23 cellular contexts compared by ENCODE assay signal in genomic region chr6:84123186-84123585, GRCh38.
DNase-seq lines count a peak whose midpoint lies in the region; ATAC-seq lines count a peak whose summit lies in the region.
"Had no signal": no experiment of that assay in that cellular context is flagged by ENCODE, and none has a peak within 500 bp of the region (broad histone marks: within the 10 kb centered on the region; RNA-seq: fewer than 3 reads in every experiment).

No MANE protein-coding gene starts in this region.

- peak; percentile 82 for ATAC-seq in GM18498 (IDR thresholded peaks at IDR 0.05; ENCODE audit: unreplicated experiment)
- peak; percentile 61 for ATAC-seq in GM19372 (IDR thresholded peaks at IDR 0.05; ENCODE audit: low read depth, unreplicated experiment)
- peak; percentile 72 for ATAC-seq in HG02885 (IDR thresholded peaks at IDR 0.05; ENCODE audit: poor library complexity, unreplicated experiment)
- peak; percentile 77 for ATAC-seq in HG03565 (IDR thresholded peaks at IDR 0.05; ENCODE audit: unreplicated experiment)
- ATAC-seq in stimulated activated effector memory CD8-positive, alpha-beta T cell treated with anti-CD3 and anti-CD28 coated beads, Interleukin-12 subunit alpha, Interleukin-12 subunit beta, amount 100 ng/mL, for 72 hours: no peak
- ATAC-seq in HG02840 (IDR thresholded peaks at IDR 0.05; ENCODE audit: low FRiP score, unreplicated experiment): no peak
- ATAC-seq: CD8-positive, alpha-beta T cell; T-cell had no signal

- no peaks in the 10 kb centered on the region for H3K27me3 Mint-ChIP-seq in immature natural killer cell (ENCODE audit: low read depth in 3 of 3)
- H3K27me3 Mint-ChIP-seq: T-cell had no signal

- H3K4me1 Mint-ChIP-seq in stimulated activated effector memory CD8-positive, alpha-beta T cell treated with anti-CD3 and anti-CD28 coated beads, Interleukin-12 subunit alpha, Interleukin-12 subunit beta, amount 100 ng/mL, for 72 hours: no peaks in the 10 kb centered on the region
- H3K4me1 Mint-ChIP-seq in immature natural killer cell: no peaks in the 10 kb centered on the region
- H3K4me1 Mint-ChIP-seq: T-cell had no signal

- H3K36me3 Mint-ChIP-seq in stimulated activated effector memory CD8-positive, alpha-beta T cell treated with anti-CD3 and anti-CD28 coated beads, Interleukin-12 subunit alpha, Interleukin-12 subunit beta, amount 100 ng/mL, for 72 hours: peaks cover 19% of the 10 kb centered on the region
- peaks cover 30 to 52% (median 48%) of the 10 kb centered on the region in 3 donors for H3K36me3 Mint-ChIP-seq in immature natural killer cell

- no peak for DNase-seq in stimulated activated effector memory CD8-positive, alpha-beta T cell treated with anti-CD3 and anti-CD28 coated beads, Interleukin-12 subunit alpha, Interleukin-12 subunit beta, amount 100 ng/mL, for 72 hours (ENCODE audit: low spot score in 2 of 2)
- DNase-seq in medulla oblongata (ENCODE audit: extremely low spot score) (no peak), immature natural killer cell (no peak)
- DNase-seq: 8988T; CD8-positive, alpha-beta T cell; DMS79; GOT3; IMR-90; Karpas-422; MM.1S; NCI-H1417; NCI-H1930; NCI-H526 treated with DMSO at 0.1 percent for 48 hours; NK-92 treated with Interleukin-12 subunit alpha and Interleukin-12 subunit beta, amount 100 ng/mL, for 24 hours; SHP77; SK-N-SH; T-cell; T-helper 9 cell had no signal

- H3K4me3 Mint-ChIP-seq in stimulated activated effector memory CD8-positive, alpha-beta T cell treated with anti-CD3 and anti-CD28 coated beads, Interleukin-12 subunit alpha, Interleukin-12 subunit beta, amount 100 ng/mL, for 72 hours: no peak overlapping the region
- H3K4me3 Mint-ChIP-seq in immature natural killer cell: no peak overlapping the region
- H3K4me3 Mint-ChIP-seq: CD8-positive, alpha-beta T cell; T-cell had no signal

- peaks cover 2% of the 10 kb centered on the region for H3K9me3 Mint-ChIP-seq in stimulated activated effector memory CD8-positive, alpha-beta T cell treated with anti-CD3 and anti-CD28 coated beads, Interleukin-12 subunit alpha, Interleukin-12 subunit beta, amount 100 ng/mL, for 72 hours
- H3K9me3 Mint-ChIP-seq in immature natural killer cell: no peaks in the 10 kb centered on the region
- H3K9me3 Mint-ChIP-seq: CD8-positive, alpha-beta T cell had no signal

- no peak overlapping the region for H3K27ac Mint-ChIP-seq in stimulated activated effector memory CD8-positive, alpha-beta T cell treated with anti-CD3 and anti-CD28 coated beads, Interleukin-12 subunit alpha, Interleukin-12 subunit beta, amount 100 ng/mL, for 72 hours
- H3K27ac Mint-ChIP-seq in immature natural killer cell: peak overlapping the region in 1 of 6 donors; percentile 1
- H3K27ac Mint-ChIP-seq: CD8-positive, alpha-beta T cell; T-cell had no signal

Comparison
In these comparisons a context has a peak if more than half of its experiments do, and no peak if none do; other contexts are left out.
1. ATAC-seq: peak in GM18498 (single experiment), GM19372 (single experiment), HG02885 (single experiment) and HG03565 (single experiment); none in stimulated activated effector memory CD8-positive, alpha-beta T cell treated with anti-CD3 and anti-CD28 coated beads, Interleukin-12 subunit alpha, Interleukin-12 subunit beta, amount 100 ng/mL, for 72 hours (single experiment) and HG02840 (single experiment).